In genomic region chr1:227273557-227273956, GRCh38 we compare ENCODE assay signal across 15 cellular contexts. TPM values are rescaled to one million over a fixed set of nuclear protein-coding genes. Genes with fewer than 3 reads are reported as not detected.
DNase-seq lines count a peak whose midpoint lies in the region; ATAC-seq and TF ChIP-seq lines count a peak whose summit lies in the region.
"Had no signal": no experiment of that assay in that cellular context is flagged by ENCODE, and none has a peak within 500 bp of the region (broad histone marks: within the 10 kb centered on the region; RNA-seq: fewer than 3 reads in every experiment).

No MANE protein-coding gene starts in this region.

- DNase-seq in GM12865 (ENCODE audit: low read depth) (peak; percentile 20), NB4 (ENCODE audit: low read depth) (peak; percentile 51), choroid plexus epithelial cell (ENCODE audit: low read depth) (peak; percentile 33), left lobe of liver (ENCODE audit: low spot score) (no peak), testis (no peak), NCI-H446 treated with DMSO at 0.1 percent for 48 hours (lab: John Stamatoyannopoulos, UW) (no peak), HuH-7 (ENCODE audit: low spot score) (no peak)
- DNase-seq in effector CD4-positive, alpha-beta T cell = no peak
- DNase-seq: activated CD4-positive, alpha-beta T cell treated with anti-CD3 and anti-CD28 coated beads for 48 hours; CD4-positive, alpha-beta memory T cell; NCI-H2171; ovary; stimulated activated CD4-positive, alpha-beta T cell treated with anti-CD3 and anti-CD28 coated beads, Interleukin-4, amount 100 ng/mL, for 24 hours had no signal

- H3K36me3 ChIP-seq in testis (ENCODE audit: low read depth, missing control alignments) = no peaks in the 10 kb centered on the region
- H3K36me3 ChIP-seq: ovary, SJSA1 had no signal

- WGBS in testis, 2 donors = 28 to 37% methylated on average over 2 of the region's 2 CpGs

- no peaks in the 10 kb centered on the region for H3K9me3 ChIP-seq in testis
- H3K9me3 ChIP-seq: ovary, SJSA1 had no signal

- H3K4me3 ChIP-seq in GM12865 (ENCODE audit: low read depth, low read length) (no peak overlapping the region), NB4 (ENCODE audit: low read depth, low read length) (no peak overlapping the region), choroid plexus epithelial cell (ENCODE audit: low read depth, low read length) (no peak overlapping the region), testis (no peak overlapping the region)
- H3K4me3 ChIP-seq: ovary, SJSA1 had no signal

- H3K4me1 ChIP-seq in testis = no peaks in the 10 kb centered on the region

- no peak for TF ChIP-seq POLR2A in NB4 (IDR thresholded peaks at IDR 0.05; ENCODE audit: extremely low read depth, insufficient read length)
- no peak for TF ChIP-seq POLR2A in testis (IDR thresholded peaks at IDR 0.05)

- H3K27me3 ChIP-seq in testis = no peaks in the 10 kb centered on the region
- H3K27me3 ChIP-seq: ovary, SJSA1 had no signal

- no peak overlapping the region for H3K27ac ChIP-seq in testis
- H3K27ac ChIP-seq: ovary, SJSA1 had no signal

- TF ChIP-seq CTCF in GM12865 (IDR thresholded peaks at IDR 0.05; ENCODE audit: insufficient read depth, low read depth, low read length, missing control alignments) (no peak), NB4 (IDR thresholded peaks at IDR 0.05; ENCODE audit: low read depth, low read length) (no peak), choroid plexus epithelial cell (conservative IDR thresholded peaks at IDR 0.05; ENCODE audit: low read depth, low read length) (no peak), testis (IDR thresholded peaks at IDR 0.05) (no peak)

- peak; percentile 75 for ATAC-seq in left lobe of liver
- ATAC-seq: activated naive CD4-positive, alpha-beta T cell treated with anti-CD3 and anti-CD28 coated beads, Interleukin-2, amount 50 U/mL, for 72 hours had no signal

- intact Hi-C loops in testis (cut with DNase I; ENCODE audit: low total_unique reads) = no loop called here

RNA-seq across cellular contexts. Expression of gene CDC42BPA, which starts 44.7 kb away (rescaled TPM):
- total RNA-seq in left lobe of liver (14.5 TPM), testis (100 to 1,000 TPM; 105 to 109 TPM)
- polyA plus RNA-seq in testis (ENCODE audit: insufficient read depth, low read depth, low replicate concordance) = 39.9 TPM
- polyA plus RNA-seq: CD4-positive, alpha-beta memory T cell had no signal

Comparison
In these comparisons a context has a peak if more than half of its experiments do, and no peak if none do; other contexts are left out.
1. DNase-seq: peak in GM12865 (single experiment), NB4 (single experiment) and choroid plexus epithelial cell (single experiment); none in left lobe of liver (single experiment), effector CD4-positive, alpha-beta T cell (single experiment), testis (single experiment), NCI-H446 treated with DMSO at 0.1 percent for 48 hours (single experiment) and HuH-7 (single experiment).